Comparison of ENCODE assay signal across 8 cellular contexts in the genomic region with DNA sequence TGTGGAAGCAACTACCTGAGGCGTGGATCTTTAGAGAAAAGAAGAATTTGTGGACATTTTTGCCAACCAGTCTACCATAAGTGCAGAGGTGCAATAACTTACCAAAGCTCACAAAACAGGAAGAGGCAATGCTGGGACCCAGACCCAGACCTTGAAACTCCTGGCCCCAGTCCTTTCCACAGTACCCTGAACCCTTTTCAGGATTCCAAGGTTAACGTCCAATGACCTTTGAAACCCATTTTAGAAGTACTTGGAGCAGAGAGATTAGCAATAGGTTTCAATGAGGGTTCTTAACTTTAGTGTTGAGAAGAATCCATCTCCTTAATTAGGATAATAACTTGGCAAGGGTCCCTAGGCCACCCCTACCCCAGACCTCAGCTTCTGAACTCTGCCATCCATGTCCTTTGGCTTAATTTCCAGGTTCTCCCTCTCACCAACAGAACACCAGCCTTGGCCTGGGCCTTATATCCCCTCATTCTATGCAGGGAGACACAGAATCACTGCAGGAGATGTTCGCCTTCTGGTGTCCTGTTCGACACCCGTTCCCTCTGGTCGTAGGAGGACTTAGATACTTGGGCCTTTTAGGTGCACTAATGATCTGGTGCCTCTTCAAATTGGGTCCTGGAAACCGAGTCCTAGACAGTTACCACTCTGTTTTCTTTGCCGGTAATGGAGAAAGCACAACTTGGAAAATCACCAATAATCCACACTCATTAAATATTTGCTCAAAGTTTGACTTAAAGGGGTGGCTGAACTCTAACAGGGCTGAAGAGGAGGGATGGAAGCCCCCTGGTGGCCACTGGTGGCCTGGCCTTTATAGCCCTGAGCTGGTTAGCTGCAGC. TPM values are rescaled to one million over a fixed set of nuclear protein-coding genes. Genes with fewer than 3 reads are reported as not detected.
DNase-seq lines count a peak whose midpoint lies in the region; ATAC-seq and TF ChIP-seq lines count a peak whose summit lies in the region.

No MANE protein-coding gene starts in this region.

- no peak for TF ChIP-seq POLR2A in right lobe of liver (IDR thresholded peaks at IDR 0.05)

- in situ Hi-C loops in G401 (cut with HindIII; ENCODE audit: low sequenced_read_pairs), result no loop called here

- TF ChIP-seq CTCF in WERI-Rb-1 (IDR thresholded peaks at IDR 0.05; ENCODE audit: low read depth, low read length), result peak; percentile 91
- peak; percentile 78 to 92 (median 84) for TF ChIP-seq CTCF in right lobe of liver (IDR thresholded peaks at IDR 0.05)

- H3K4me1 ChIP-seq in right lobe of liver, result peaks cover 0 to 11% (median 4%) of the 10 kb centered on the region in 4 donors

- H3K9me3 ChIP-seq in MG63, result no peaks in the 10 kb centered on the region
- no peaks in the 10 kb centered on the region for H3K9me3 ChIP-seq in WERI-Rb-1 (ENCODE audit: severe bottlenecking)
- no peaks in the 10 kb centered on the region for H3K9me3 ChIP-seq in right lobe of liver

- intact Hi-C loops in right lobe of liver (cut with DNase I), result no loop called here

- WGBS in right lobe of liver (ENCODE audit: insufficient coverage, low coverage, low lambda C conversion rate, missing lambda C conversion rate), result 78% methylated on average over 7 of the region's 8 CpGs

- peak; percentile 58 for ATAC-seq in GM21786 (IDR thresholded peaks at IDR 0.05; ENCODE audit: unreplicated experiment)
- ATAC-seq in right lobe of liver, result peak; percentile 96 to 97 (median 96)

- no peak overlapping the region for H3K27ac ChIP-seq in WERI-Rb-1
- peak overlapping the region in 1 of 3 donors; percentile 62 for H3K27ac ChIP-seq in right lobe of liver

- H3K36me3 ChIP-seq in MG63 (no peaks in the 10 kb centered on the region), WERI-Rb-1 (no peaks in the 10 kb centered on the region), right lobe of liver (no peaks in the 10 kb centered on the region)

- H3K4me3 ChIP-seq in MG63 (no peak overlapping the region), WERI-Rb-1 (ENCODE audit: low read depth, low read length) (no peak overlapping the region), right lobe of liver (no peak overlapping the region)

- peak; percentile 3 for DNase-seq in G401 (ENCODE audit: low spot score)
- DNase-seq in MG63, result peak; percentile 65
- DNase-seq in WERI-Rb-1, result peak; percentile 67
- DNase-seq in central memory CD4-positive, alpha-beta T cell, result peak; percentile 58
- DNase-seq in right lobe of liver, result peak; percentile 71 to 85 (median 79)
- DNase-seq in stimulated activated CD8-positive, alpha-beta memory T cell treated with anti-CD3 and anti-CD28 coated beads, Interleukin-2, amount 100 ng/mL, for 48 hours (ENCODE audit: low read depth in 2 of 2), result peak; percentile 49 to 58
- no peak for DNase-seq in NCI-H446 treated with DMSO at 0.1 percent for 48 hours (lab: John Stamatoyannopoulos, UW)

- no peaks in the 10 kb centered on the region for H3K27me3 ChIP-seq in MG63
- no peaks in the 10 kb centered on the region for H3K27me3 ChIP-seq in WERI-Rb-1 (ENCODE audit: insufficient read depth, low read depth, severe bottlenecking)
- H3K27me3 ChIP-seq in right lobe of liver, result no peaks in the 10 kb centered on the region

RNA-seq across cellular contexts. Expression of a gene that starts 40.6 kb away (rescaled TPM):
- not detected in 2 replicates for total RNA-seq in G401 (2014; rRNA removed; shearing (Covaris generic))
- total RNA-seq in MG63 (2014; rRNA removed; shearing (Covaris generic); ENCODE audit: low replicate concordance), result not detected in 2 replicates
- total RNA-seq in right lobe of liver, result 1 to 10 TPM; 2.1 to 5.5 (median 3.2) TPM
